ENCODE assay signal across 18 cellular contexts in genomic region chr3:132569580-132569979, GRCh38. TPM values are rescaled to one million over a fixed set of nuclear protein-coding genes. Genes with fewer than 3 reads are reported as not detected.
DNase-seq lines count a peak whose midpoint lies in the region; ATAC-seq and TF ChIP-seq lines count a peak whose summit lies in the region.
"Had no signal": no experiment of that assay in that cellular context is flagged by ENCODE, and none has a peak within 500 bp of the region (broad histone marks: within the 10 kb centered on the region; RNA-seq: fewer than 3 reads in every experiment).

No MANE protein-coding gene starts in this region.

- peaks cover 15% of the 10 kb centered on the region for H3K4me1 Mint-ChIP-seq in activated T-cell treated with anti-CD3 and anti-CD28 coated beads, Interleukin-2, amount 50 U/mL, for 72 hours (ENCODE audit: low read depth)
- H3K4me1 Mint-ChIP-seq: CD8-positive, alpha-beta memory T cell; naive thymus-derived CD8-positive, alpha-beta T cell had no signal

- peaks cover 0 to 2% of the 10 kb centered on the region in 2 donors for H3K36me3 Mint-ChIP-seq in activated T-cell treated with anti-CD3 and anti-CD28 coated beads, Interleukin-2, amount 50 U/mL, for 72 hours (ENCODE audit: insufficient read depth in 2 of 2)

- peak overlapping the region; percentile 93 for H3K27ac Mint-ChIP-seq in activated T-cell treated with anti-CD3 and anti-CD28 coated beads, Interleukin-2, amount 50 U/mL, for 72 hours

- peak overlapping the region in 1 of 2 donors; percentile 65 for H3K4me3 Mint-ChIP-seq in activated T-cell treated with anti-CD3 and anti-CD28 coated beads, Interleukin-2, amount 50 U/mL, for 72 hours
- H3K4me3 Mint-ChIP-seq: CD8-positive, alpha-beta memory T cell; naive thymus-derived CD8-positive, alpha-beta T cell had no signal

- H3K9me3 ChIP-seq in vagina: no peaks in the 10 kb centered on the region
- H3K9me3 ChIP-seq: colonic mucosa, upper lobe of left lung had no signal

- DNase-seq in activated T-cell treated with anti-CD3 and anti-CD28 coated beads, Interleukin-2, amount 50 U/mL, for 72 hours: no peak
- no peak for DNase-seq in activated T-cell treated with anti-CD3 and anti-CD28 coated beads, Interleukin-2, amount 50 U/mL, for 48 hours
- DNase-seq in amniotic stem cell (lab: John Stamatoyannopoulos, UW) (peak; percentile 24), left ventricle myocardium superior (no peak), vagina (ENCODE audit: extremely low spot score in 2 of 2) (no peak), AG08396 (ENCODE audit: low spot score) (no peak), germinal center (ENCODE audit: low spot score) (no peak)
- DNase-seq: ACHN; activated CD4-positive, alpha-beta T cell treated with anti-CD3 and anti-CD28 coated beads, Interleukin-2, amount 50 U/mL, for 1 hour; anterior cingulate cortex; CD8-positive, alpha-beta memory T cell; colonic mucosa; DND-41; naive thymus-derived CD8-positive, alpha-beta T cell; upper lobe of left lung had no signal

- no peaks in the 10 kb centered on the region for H3K27me3 ChIP-seq in vagina
- H3K27me3 ChIP-seq: colonic mucosa, upper lobe of left lung had no signal

- no peaks in the 10 kb centered on the region for H3K27me3 Mint-ChIP-seq in activated T-cell treated with anti-CD3 and anti-CD28 coated beads, Interleukin-2, amount 50 U/mL, for 72 hours (ENCODE audit: low read depth)
- H3K27me3 Mint-ChIP-seq: CD8-positive, alpha-beta memory T cell; naive thymus-derived CD8-positive, alpha-beta T cell had no signal

- H3K27ac ChIP-seq in vagina: peak overlapping the region; percentile 20
- H3K27ac ChIP-seq: colonic mucosa, upper lobe of left lung had no signal

- H3K36me3 ChIP-seq in vagina: no peaks in the 10 kb centered on the region
- H3K36me3 ChIP-seq: colonic mucosa, upper lobe of left lung had no signal

- peaks cover 13% of the 10 kb centered on the region for H3K4me1 ChIP-seq in vagina
- H3K4me1 ChIP-seq: colonic mucosa, upper lobe of left lung had no signal

- no peak overlapping the region for H3K4me3 ChIP-seq in vagina
- H3K4me3 ChIP-seq: colonic mucosa, lung, upper lobe of left lung had no signal

- intact Hi-C loops in left ventricle myocardium superior (cut with micrococcal nuclease): no loop called here
- intact Hi-C loops in vagina (cut with DNase I): no loop called here

- TF ChIP-seq POLR2A in vagina (IDR thresholded peaks at IDR 0.05): no peak

- peak; percentile 25 to 52 for ATAC-seq in activated T-cell treated with anti-CD3 and anti-CD28 coated beads, Interleukin-2, amount 50 U/mL, for 72 hours (replicated peaks in 1 of 2)
- peak; percentile 68 for ATAC-seq in left ventricle myocardium superior
- ATAC-seq in HG03280 (IDR thresholded peaks at IDR 0.05; ENCODE audit: unreplicated experiment): no peak
- ATAC-seq: HCT116; naive thymus-derived CD8-positive, alpha-beta T cell had no signal

- no peak for TF ChIP-seq CTCF in vagina (IDR thresholded peaks at IDR 0.05)

- no peaks in the 10 kb centered on the region for H3K9me3 Mint-ChIP-seq in activated T-cell treated with anti-CD3 and anti-CD28 coated beads, Interleukin-2, amount 50 U/mL, for 72 hours
- H3K9me3 Mint-ChIP-seq: CD8-positive, alpha-beta memory T cell had no signal

RNA-seq across cellular contexts. Expression of gene ACKR4, which starts 27.5 kb away (rescaled TPM):
- total RNA-seq in activated T-cell treated with anti-CD3 and anti-CD28 coated beads, Interleukin-2, amount 50 U/mL, for 72 hours: not detected
- 1.4 TPM for total RNA-seq in left ventricle myocardium superior
- not detected for total RNA-seq in vagina
- total RNA-seq: CD8-positive, alpha-beta memory T cell had no signal
